22 cellular contexts compared by ENCODE assay signal in genomic region chr20:6686171-6686570, GRCh38.
A peak's percentile ranks its signal among the peaks of the same experiment; 100 is the strongest.
DNase-seq lines count a peak whose midpoint lies in the region; ATAC-seq and TF ChIP-seq lines count a peak whose summit lies in the region.
"Had no signal": no experiment of that assay in that cellular context is flagged by ENCODE, and none has a peak within 500 bp of the region (broad histone marks: within the 10 kb centered on the region; RNA-seq: fewer than 3 reads in every experiment).

No MANE protein-coding gene starts in this region.

- CTCF ChIA-PET in activated CD8-positive, alpha-beta memory T cell treated with anti-CD3 and anti-CD28 coated beads, Interleukin-2, amount 10 ng/mL, durations not matched to agents 7 days and 5 days (lab: Charles Lee) = no interaction called here

- H2AFZ ChIP-seq in hepatocyte (no peak overlapping the region), MM.1S (ENCODE audit: low read length) (no peak overlapping the region)
- H2AFZ ChIP-seq: neural progenitor cell had no signal

- peak; percentile 45 for DNase-seq in SIG-M5 treated with dmso at 0.1 percent for 504 hours (lab: John Stamatoyannopoulos, UW; ENCODE audit: unreplicated experiment)
- DNase-seq in SIG-M5 (lab: John Stamatoyannopoulos, UW) = no peak
- DNase-seq in NOMO-1 treated with dmso at 0.1 percent for 144 hours (lab: John Stamatoyannopoulos, UW; ENCODE audit: unreplicated experiment) = peak; percentile 55
- no peak for DNase-seq in hepatocyte (ENCODE audit: low spot score)
- no peak for DNase-seq in activated CD8-positive, alpha-beta memory T cell treated with anti-CD3 and anti-CD28 coated beads, Interleukin-2, amount 10 ng/mL, durations not matched to agents 7 days and 5 days
- no peak for DNase-seq in MM.1S
- DNase-seq in NCI-H128 (lab: John Stamatoyannopoulos, UW; ENCODE audit: unreplicated experiment) = no peak
- DNase-seq: activated CD8-positive, alpha-beta T cell treated with anti-CD3 and anti-CD28 coated beads, Interleukin-2, amount 10 ng/mL, durations not matched to agents 7 days and 5 days; BE2C; GDM1; heart right ventricle; mucosa of descending colon; NCI-H1105 treated with DMSO at 0.1 percent for 48 hours; NCI-H526; stimulated activated CD4-positive, alpha-beta T cell treated with anti-CD3 and anti-CD28 coated beads, Interleukin-4, amount 100 ng/mL, for 4 hours had no signal

- no peaks in the 10 kb centered on the region for H3K27me3 Mint-ChIP-seq in activated CD8-positive, alpha-beta memory T cell treated with anti-CD3 and anti-CD28 coated beads, Interleukin-2, amount 10 ng/mL, durations not matched to agents 7 days and 5 days
- H3K27me3 Mint-ChIP-seq: activated naive CD8-positive, alpha-beta T cell had no signal

- H3K9me3 Mint-ChIP-seq in activated CD8-positive, alpha-beta memory T cell treated with anti-CD3 and anti-CD28 coated beads, Interleukin-2, amount 10 ng/mL, durations not matched to agents 7 days and 5 days (ENCODE audit: low read depth) = peaks cover 4% of the 10 kb centered on the region
- H3K9me3 Mint-ChIP-seq: neural progenitor cell had no signal

- H3K4me3 ChIP-seq in hepatocyte (no peak overlapping the region), MM.1S (ENCODE audit: low read length) (no peak overlapping the region)
- H3K4me3 ChIP-seq: heart right ventricle, K562, mucosa of descending colon, neural progenitor cell, SJSA1, smooth muscle cell had no signal

- H3F3A ChIP-seq in MM.1S (ENCODE audit: insufficient read depth, low read length) = no peaks in the 10 kb centered on the region

- H3K9ac ChIP-seq in MM.1S (ENCODE audit: low read length) = no peak overlapping the region
- H3K9ac ChIP-seq: neural progenitor cell had no signal

- H3K4me1 ChIP-seq in hepatocyte (ENCODE audit: insufficient read depth) = no peaks in the 10 kb centered on the region
- no peaks in the 10 kb centered on the region for H3K4me1 ChIP-seq in MM.1S (ENCODE audit: low read length)
- H3K4me1 ChIP-seq: BE2C, heart right ventricle, neural progenitor cell had no signal

- no peaks in the 10 kb centered on the region for H4K20me1 ChIP-seq in hepatocyte (ENCODE audit: insufficient read depth, poor library complexity, severe bottlenecking)
- no peaks in the 10 kb centered on the region for H4K20me1 ChIP-seq in MM.1S (ENCODE audit: insufficient read depth, low read length)

- TF ChIP-seq CTCF in hepatocyte (IDR thresholded peaks at IDR 0.05; ENCODE audit: poor library complexity) (no peak), MM.1S (IDR thresholded peaks at IDR 0.05; ENCODE audit: low read length) (no peak)

- H3K4me2 ChIP-seq in hepatocyte (no peak overlapping the region), MM.1S (ENCODE audit: low read depth, low read length) (no peak overlapping the region)
- H3K4me2 ChIP-seq: neural progenitor cell, smooth muscle cell had no signal

- no peak overlapping the region for H3K27ac Mint-ChIP-seq in activated CD8-positive, alpha-beta memory T cell treated with anti-CD3 and anti-CD28 coated beads, Interleukin-2, amount 10 ng/mL, durations not matched to agents 7 days and 5 days
- H3K27ac Mint-ChIP-seq: activated CD8-positive, alpha-beta T cell treated with anti-CD3 and anti-CD28 coated beads, Interleukin-2, amount 10 ng/mL, durations not matched to agents 7 days and 5 days; activated naive CD8-positive, alpha-beta T cell; neural progenitor cell had no signal

- no peaks in the 10 kb centered on the region for H3K9me3 ChIP-seq in hepatocyte (ENCODE audit: low read depth)
- H3K9me3 ChIP-seq in MM.1S (replicated peaks; ENCODE audit: insufficient read depth, low read length) = no peaks in the 10 kb centered on the region
- H3K9me3 ChIP-seq: BE2C, heart right ventricle, mucosa of descending colon, SJSA1 had no signal

- ATAC-seq in HG03139 (IDR thresholded peaks at IDR 0.05; ENCODE audit: unreplicated experiment) = peak; percentile 61
- ATAC-seq in activated CD8-positive, alpha-beta memory T cell treated with anti-CD3 and anti-CD28 coated beads, Interleukin-2, amount 10 ng/mL, durations not matched to agents 7 days and 5 days = no peak
- ATAC-seq: activated CD8-positive, alpha-beta T cell treated with anti-CD3 and anti-CD28 coated beads, Interleukin-2, amount 10 ng/mL, durations not matched to agents 7 days and 5 days; heart right ventricle; K562; mucosa of descending colon had no signal

- H3K4me1 Mint-ChIP-seq in activated CD8-positive, alpha-beta memory T cell treated with anti-CD3 and anti-CD28 coated beads, Interleukin-2, amount 10 ng/mL, durations not matched to agents 7 days and 5 days = no peaks in the 10 kb centered on the region

- H3K36me3 Mint-ChIP-seq in activated CD8-positive, alpha-beta memory T cell treated with anti-CD3 and anti-CD28 coated beads, Interleukin-2, amount 10 ng/mL, durations not matched to agents 7 days and 5 days = no peaks in the 10 kb centered on the region
- H3K36me3 Mint-ChIP-seq: activated naive CD8-positive, alpha-beta T cell; neural progenitor cell had no signal

- H3K27ac ChIP-seq in hepatocyte = peak overlapping the region; percentile 59
- no peak overlapping the region for H3K27ac ChIP-seq in MM.1S (ENCODE audit: low read length)
- H3K27ac ChIP-seq: 22Rv1, heart right ventricle, neural progenitor cell, SJSA1 had no signal

- H3K9me2 ChIP-seq in hepatocyte (replicated peaks; ENCODE audit: insufficient read depth) (no peaks in the 10 kb centered on the region), MM.1S (replicated peaks; ENCODE audit: insufficient read depth, low read length) (no peaks in the 10 kb centered on the region)

- H3K79me2 ChIP-seq in hepatocyte (no peaks in the 10 kb centered on the region), MM.1S (ENCODE audit: low read length) (no peaks in the 10 kb centered on the region)

- 87% methylated on average over 2 of the region's 2 CpGs for WGBS in hepatocyte (ENCODE audit: low lambda C conversion rate, missing lambda C conversion rate)

- H3K27me3 ChIP-seq in hepatocyte = no peaks in the 10 kb centered on the region
- H3K27me3 ChIP-seq in MM.1S (replicated peaks; ENCODE audit: insufficient read depth, low read length) = no peaks in the 10 kb centered on the region
- H3K27me3 ChIP-seq: BE2C, heart right ventricle, neural progenitor cell, SJSA1 had no signal

- no peak overlapping the region for H3K4me3 Mint-ChIP-seq in activated CD8-positive, alpha-beta memory T cell treated with anti-CD3 and anti-CD28 coated beads, Interleukin-2, amount 10 ng/mL, durations not matched to agents 7 days and 5 days
- H3K4me3 Mint-ChIP-seq: activated CD8-positive, alpha-beta T cell treated with anti-CD3 and anti-CD28 coated beads, Interleukin-2, amount 10 ng/mL, durations not matched to agents 7 days and 5 days; activated naive CD8-positive, alpha-beta T cell; neural progenitor cell had no signal

- H3K36me3 ChIP-seq in hepatocyte (replicated peaks; ENCODE audit: insufficient read depth, low read depth) (no peaks in the 10 kb centered on the region), MM.1S (replicated peaks; ENCODE audit: insufficient read depth, low read length) (no peaks in the 10 kb centered on the region)
- H3K36me3 ChIP-seq: BE2C, heart right ventricle, SJSA1 had no signal

Comparison
In these comparisons a context has a peak if more than half of its experiments do, and no peak if none do; other contexts are left out.
1. DNase-seq: peak in SIG-M5 treated with dmso at 0.1 percent for 504 hours (single experiment) and NOMO-1 treated with dmso at 0.1 percent for 144 hours (single experiment); none in SIG-M5 (single experiment), hepatocyte (single experiment), activated CD8-positive, alpha-beta memory T cell treated with anti-CD3 and anti-CD28 coated beads, Interleukin-2, amount 10 ng/mL, durations not matched to agents 7 days and 5 days (single experiment), MM.1S (single experiment) and NCI-H128 (single experiment).